In the genomic region with DNA sequence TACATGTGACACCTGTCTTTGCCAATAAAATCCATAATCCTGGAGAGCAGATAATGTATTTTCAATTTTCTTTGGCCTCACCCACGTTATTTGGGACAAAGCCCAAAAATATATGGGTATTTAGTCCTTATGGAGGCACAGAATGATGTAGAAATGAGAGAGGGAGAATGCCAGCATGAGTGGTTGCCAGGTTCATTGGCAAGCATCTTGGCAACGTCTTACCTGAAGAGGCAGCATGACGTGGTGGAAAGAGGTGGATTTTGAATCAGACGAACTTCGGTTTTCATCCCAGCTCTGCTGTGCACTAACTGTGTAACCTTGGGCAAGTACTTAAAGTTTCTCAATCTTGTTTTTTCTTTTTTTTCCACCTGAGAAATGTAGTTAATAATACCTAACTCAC, we compare ENCODE assay signal across 20 cellular contexts.
A peak's percentile ranks its signal among the peaks of the same experiment; 100 is the strongest.
DNase-seq lines count a peak whose midpoint lies in the region; FAIRE-seq and TF ChIP-seq lines count a peak whose summit lies in the region.
"Had no signal": no experiment of that assay in that cellular context is flagged by ENCODE, and none has a peak within 500 bp of the region (broad histone marks: within the 10 kb centered on the region; RNA-seq: fewer than 3 reads in every experiment).

No MANE protein-coding gene starts in this region.

- H3K4me1 ChIP-seq in ACC112 (ENCODE audit: control insufficient read depth, insufficient read depth, low read length, unreplicated experiment) = peaks cover 23% of the 10 kb centered on the region
- peaks cover 6% of the 10 kb centered on the region for H3K4me1 ChIP-seq in mammary epithelial cell (ENCODE audit: insufficient read depth, low read length)
- peaks cover 13% of the 10 kb centered on the region for H3K4me1 ChIP-seq in keratinocyte (ENCODE audit: control insufficient read depth, extremely low read depth, insufficient read depth, low read length)
- no peaks in the 10 kb centered on the region for H3K4me1 ChIP-seq in left ventricle myocardium inferior
- H3K4me1 ChIP-seq: BLaER1, Caco-2 had no signal

- H3K27ac ChIP-seq in ACC112 (ENCODE audit: low read depth, low read length) (peak overlapping the region; percentile 52), mammary epithelial cell (ENCODE audit: insufficient read depth, low read depth, low read length) (no peak overlapping the region), keratinocyte (ENCODE audit: control insufficient read depth, insufficient read depth, low read length) (peak overlapping the region; percentile 17), left ventricle myocardium inferior (replicated peaks) (no peak overlapping the region)
- H3K27ac ChIP-seq: BLaER1, C4-2B, GM23248 had no signal

- intact Hi-C loops in mammary epithelial cell (cut with micrococcal nuclease) (no loop called here), left ventricle myocardium inferior (cut with micrococcal nuclease) (no loop called here)

- in situ Hi-C loops in mammary epithelial cell (cut with MboI; ENCODE audit: low sequenced_read_pairs in 2 of 2) = no loop called here

- H3K4me2 ChIP-seq in mammary epithelial cell (ENCODE audit: insufficient read depth, low read depth, low read length) = no peak overlapping the region
- no peak overlapping the region for H3K4me2 ChIP-seq in keratinocyte (ENCODE audit: control insufficient read depth, extremely low read depth, insufficient read depth, low read depth, low read length)
- H3K4me2 ChIP-seq: BLaER1 had no signal

- no peaks in the 10 kb centered on the region for H3K9me3 ChIP-seq in mammary epithelial cell (replicated peaks; ENCODE audit: insufficient read depth, low read length)
- no peaks in the 10 kb centered on the region for H3K9me3 ChIP-seq in keratinocyte (ENCODE audit: control insufficient read depth, low read depth, low read length)
- H3K9me3 ChIP-seq in left ventricle myocardium inferior (replicated peaks) = no peaks in the 10 kb centered on the region
- H3K9me3 ChIP-seq: BLaER1, Caco-2 had no signal

- peak; percentile 52 for DNase-seq in NCI-H446 treated with DMSO at 0.1 percent for 48 hours (lab: John Stamatoyannopoulos, UW)
- DNase-seq in mammary epithelial cell = peak; percentile 4
- no peak for DNase-seq in keratinocyte (ENCODE audit: low read depth, low spot score)
- DNase-seq in left ventricle myocardium inferior = no peak
- DNase-seq in NCI-H345 treated with DMSO at 0.1 percent for 48 hours (lab: John Stamatoyannopoulos, UW; ENCODE audit: unreplicated experiment) = no peak
- no peak for DNase-seq in NCI-H1417 (lab: John Stamatoyannopoulos, UW)
- DNase-seq: Caco-2; CD4-positive, CD25-positive, alpha-beta regulatory T cell; CD8-positive, alpha-beta T cell; DMS79; GF-D8; H7; HCEC 1CT had no signal

- no TSS peak for BruUV-seq in mammary epithelial cell (replicated peaks; lab: Mats Ljungman, UMichigan)

- H3K4me3 ChIP-seq in ACC112 (ENCODE audit: low read depth, low read length) (no peak overlapping the region), mammary epithelial cell (replicated peaks in 1 of 3; ENCODE audit: insufficient read depth in 1 of 3, low read depth in 2 of 3, low read length in 3 of 3) (no peak overlapping the region), keratinocyte (ENCODE audit: control insufficient read depth in 2 of 3, extremely low read depth in 1 of 3, insufficient read depth in 2 of 3, low read depth in 1 of 3, low read length in 3 of 3) (no peak overlapping the region), left ventricle myocardium inferior (no peak overlapping the region)
- H3K4me3 ChIP-seq: BLaER1, GM23248 had no signal

- dilution Hi-C loops in mammary epithelial cell (cut with HindIII; ENCODE audit: low sequenced_read_pairs) (no loop called here), keratinocyte (cut with MboI; ENCODE audit: extremely low pct_ligation_motif_present, low sequenced_read_pairs) (no loop called here)

- H3K9me1 ChIP-seq in keratinocyte (ENCODE audit: control insufficient read depth, extremely low read depth, insufficient read depth, low read length) = no peaks in the 10 kb centered on the region

- no peaks in the 10 kb centered on the region for H3K27me3 ChIP-seq in ACC112 (ENCODE audit: insufficient read depth, low read length)
- no peaks in the 10 kb centered on the region for H3K27me3 ChIP-seq in mammary epithelial cell (ENCODE audit: insufficient read depth, low read length)
- H3K27me3 ChIP-seq in keratinocyte (ENCODE audit: control insufficient read depth, extremely low read depth, insufficient read depth, low read length) = no peaks in the 10 kb centered on the region
- no peaks in the 10 kb centered on the region for H3K27me3 ChIP-seq in left ventricle myocardium inferior (ENCODE audit: low read depth)
- H3K27me3 ChIP-seq: BLaER1 had no signal

- H3K79me2 ChIP-seq in ACC112 (ENCODE audit: control insufficient read depth, insufficient read depth, low read length, unreplicated experiment) (no peaks in the 10 kb centered on the region), mammary epithelial cell (ENCODE audit: insufficient read depth, low read length) (no peaks in the 10 kb centered on the region), keratinocyte (ENCODE audit: control insufficient read depth, insufficient read depth, low read length) (no peaks in the 10 kb centered on the region)

- H3K9ac ChIP-seq in mammary epithelial cell (ENCODE audit: insufficient read depth, low read length) = no peak overlapping the region
- H3K9ac ChIP-seq in keratinocyte (ENCODE audit: control insufficient read depth, extremely low read depth, insufficient read depth, low read length) = no peak overlapping the region
- H3K9ac ChIP-seq: BLaER1, GM23248 had no signal

- H3K36me3 ChIP-seq in ACC112 (ENCODE audit: insufficient read depth, low read length) (no peaks in the 10 kb centered on the region), mammary epithelial cell (ENCODE audit: insufficient read depth, low read length) (no peaks in the 10 kb centered on the region), keratinocyte (ENCODE audit: control insufficient read depth in 2 of 2, extremely low read depth in 1 of 2, insufficient read depth in 2 of 2, low read length in 2 of 2) (no peaks in the 10 kb centered on the region), left ventricle myocardium inferior (no peaks in the 10 kb centered on the region)
- H3K36me3 ChIP-seq: BLaER1 had no signal

- no peaks in the 10 kb centered on the region for H4K20me1 ChIP-seq in mammary epithelial cell (ENCODE audit: insufficient read depth, low read length)
- no peaks in the 10 kb centered on the region for H4K20me1 ChIP-seq in keratinocyte (ENCODE audit: control insufficient read depth, extremely low read depth, insufficient read depth, low read length)
- H4K20me1 ChIP-seq: BLaER1 had no signal

- CTCF ChIA-PET in mammary epithelial cell (lab: Charles Lee; ENCODE audit: low non-redundant PET) = no interaction called here

- WGBS in mammary epithelial cell (ENCODE audit: low coverage, missing lambda C conversion rate) = 12% methylated on average over 5 of the region's 5 CpGs

- TF ChIP-seq CTCF in mammary epithelial cell (conservative IDR thresholded peaks at IDR 0.05 in 1 of 2, IDR thresholded peaks at IDR 0.05 in 1 of 2; ENCODE audit: extremely low read depth in 1 of 2, insufficient read depth in 1 of 2, low read depth in 1 of 2, low read length in 2 of 2) (no peak), keratinocyte (optimal IDR thresholded peaks at IDR 0.05 in 1 of 3, IDR thresholded peaks at IDR 0.05 in 1 of 3, conservative IDR thresholded peaks at IDR 0.05 in 1 of 3; ENCODE audit: extremely low read depth in 1 of 3, insufficient read depth in 2 of 3, low read length in 3 of 3) (no peak), left ventricle myocardium inferior (IDR thresholded peaks at IDR 0.05; ENCODE audit: borderline replicate concordance) (no peak)

- H2AFZ ChIP-seq in ACC112 (ENCODE audit: low read length, unreplicated experiment) (no peak overlapping the region), mammary epithelial cell (ENCODE audit: low read depth, low read length) (peak overlapping the region; percentile 66), keratinocyte (ENCODE audit: control insufficient read depth, low read length) (peak overlapping the region; percentile 17)
- H2AFZ ChIP-seq: GM23248 had no signal

- FAIRE-seq in keratinocyte (lab: Jason Lieb, UNC) = peak; percentile 46
- FAIRE-seq: GM12891, GM18507, H1 had no signal

Comparison
In these comparisons a context has a peak if more than half of its experiments do, and no peak if none do; other contexts are left out.
1. H3K27ac ChIP-seq: peak in ACC112 (single experiment) and keratinocyte (single experiment); none in mammary epithelial cell (single experiment) and left ventricle myocardium inferior (single experiment).
2. DNase-seq: peak in NCI-H446 treated with DMSO at 0.1 percent for 48 hours (single experiment) and mammary epithelial cell (single experiment); none in keratinocyte (single experiment), left ventricle myocardium inferior (single experiment), NCI-H345 treated with DMSO at 0.1 percent for 48 hours (single experiment) and NCI-H1417 (0 of 3).